In genomic region chr15:40443846-40444245, GRCh38 we compare ENCODE assay signal across 2 cellular contexts.
TF ChIP-seq lines count a peak whose summit lies in the region.

No MANE protein-coding gene starts in this region.

TF ChIP-seq in SK-N-SH, 30 proteins besides CTCF, POLR2A, EP300 and RAD21 (continued from another document):
- TF ChIP-seq PBX3 (IDR thresholded peaks at IDR 0.05), result no peak
- TF ChIP-seq REST (IDR thresholded peaks at IDR 0.05; ENCODE audit: low read depth, low read length), result no peak
- TF ChIP-seq, protein P1, sequence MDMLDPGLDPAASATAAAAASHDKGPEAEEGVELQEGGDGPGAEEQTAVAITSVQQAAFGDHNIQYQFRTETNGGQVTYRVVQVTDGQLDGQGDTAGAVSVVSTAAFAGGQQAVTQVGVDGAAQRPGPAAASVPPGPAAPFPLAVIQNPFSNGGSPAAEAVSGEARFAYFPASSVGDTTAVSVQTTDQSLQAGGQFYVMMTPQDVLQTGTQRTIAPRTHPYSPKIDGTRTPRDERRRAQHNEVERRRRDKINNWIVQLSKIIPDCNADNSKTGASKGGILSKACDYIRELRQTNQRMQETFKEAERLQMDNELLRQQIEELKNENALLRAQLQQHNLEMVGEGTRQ (IDR thresholded peaks at IDR 0.05; ENCODE audit: borderline replicate concordance, low read depth, low read length), result no peak
- no peak for TF ChIP-seq RCOR1 (IDR thresholded peaks at IDR 0.05; ENCODE audit: low read length)
- no peak for TF ChIP-seq ELF1 (IDR thresholded peaks at IDR 0.05)
- no peak for TF ChIP-seq IRF3 (IDR thresholded peaks at IDR 0.05; ENCODE audit: low read depth, low read length)
- no peak for TF ChIP-seq MEF2A (IDR thresholded peaks at IDR 0.05; ENCODE audit: borderline replicate concordance, low read depth)
- TF ChIP-seq NFIC (IDR thresholded peaks at IDR 0.05; ENCODE audit: borderline replicate concordance), result no peak
- no peak for TF ChIP-seq SIN3A (IDR thresholded peaks at IDR 0.05; ENCODE audit: borderline replicate concordance, low read depth, low read length)
TF ChIP-seq in SK-N-SH: peak in this region for 0.

TF ChIP-seq in SK-N-SH treated with all-trans-retinoic acid at 6 μM for 48 hours, 23 proteins besides CTCF, POLR2A, EP300 and RAD21 (continued from another document):
- TF ChIP-seq, protein P2, sequence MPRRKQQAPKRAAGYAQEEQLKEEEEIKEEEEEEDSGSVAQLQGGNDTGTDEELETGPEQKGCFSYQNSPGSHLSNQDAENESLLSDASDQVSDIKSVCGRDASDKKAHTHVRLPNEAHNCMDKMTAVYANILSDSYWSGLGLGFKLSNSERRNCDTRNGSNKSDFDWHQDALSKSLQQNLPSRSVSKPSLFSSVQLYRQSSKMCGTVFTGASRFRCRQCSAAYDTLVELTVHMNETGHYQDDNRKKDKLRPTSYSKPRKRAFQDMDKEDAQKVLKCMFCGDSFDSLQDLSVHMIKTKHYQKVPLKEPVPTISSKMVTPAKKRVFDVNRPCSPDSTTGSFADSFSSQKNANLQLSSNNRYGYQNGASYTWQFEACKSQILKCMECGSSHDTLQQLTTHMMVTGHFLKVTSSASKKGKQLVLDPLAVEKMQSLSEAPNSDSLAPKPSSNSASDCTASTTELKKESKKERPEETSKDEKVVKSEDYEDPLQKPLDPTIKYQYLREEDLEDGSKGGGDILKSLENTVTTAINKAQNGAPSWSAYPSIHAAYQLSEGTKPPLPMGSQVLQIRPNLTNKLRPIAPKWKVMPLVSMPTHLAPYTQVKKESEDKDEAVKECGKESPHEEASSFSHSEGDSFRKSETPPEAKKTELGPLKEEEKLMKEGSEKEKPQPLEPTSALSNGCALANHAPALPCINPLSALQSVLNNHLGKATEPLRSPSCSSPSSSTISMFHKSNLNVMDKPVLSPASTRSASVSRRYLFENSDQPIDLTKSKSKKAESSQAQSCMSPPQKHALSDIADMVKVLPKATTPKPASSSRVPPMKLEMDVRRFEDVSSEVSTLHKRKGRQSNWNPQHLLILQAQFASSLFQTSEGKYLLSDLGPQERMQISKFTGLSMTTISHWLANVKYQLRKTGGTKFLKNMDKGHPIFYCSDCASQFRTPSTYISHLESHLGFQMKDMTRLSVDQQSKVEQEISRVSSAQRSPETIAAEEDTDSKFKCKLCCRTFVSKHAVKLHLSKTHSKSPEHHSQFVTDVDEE (CRISPR knock-in tag; IDR thresholded peaks at IDR 0.05), result no peak
- no peak for TF ChIP-seq CSDC2 (CRISPR knock-in tag; IDR thresholded peaks at IDR 0.05)
- no peak for TF ChIP-seq CSRNP3 (CRISPR knock-in tag; IDR thresholded peaks at IDR 0.05)
- TF ChIP-seq OSR1 (CRISPR knock-in tag; IDR thresholded peaks at IDR 0.05), result no peak
- no peak for TF ChIP-seq ZNF565 (CRISPR knock-in tag; conservative IDR thresholded peaks at IDR 0.05; ENCODE audit: low read depth)
- no peak for TF ChIP-seq TCF4 (CRISPR knock-in tag; IDR thresholded peaks at IDR 0.05; ENCODE audit: borderline replicate concordance)
